ENCODE assay signal across 1 cellular context in genomic region chr17:44775136-44775837, GRCh38.
TF ChIP-seq lines count a peak whose summit lies in the region.

No MANE protein-coding gene starts in this region.

TF ChIP-seq in HepG2, 621 proteins besides CTCF, POLR2A, EP300 and RAD21 (continued from another document):
- TF ChIP-seq ZFP91 (CRISPR knock-in tag; IDR thresholded peaks at IDR 0.05; ENCODE audit: borderline replicate concordance) (peak; percentile 92), MEIS2 (CRISPR knock-in tag; IDR thresholded peaks at IDR 0.05) (peak; percentile 62; the same call in 1 of the 2 replicates), KDM6A (CRISPR knock-in tag; IDR thresholded peaks at IDR 0.05; ENCODE audit: low read depth) (no peak), ZNF24 (IDR thresholded peaks at IDR 0.05) (no peak), RFXAP (CRISPR knock-in tag; IDR thresholded peaks at IDR 0.05; ENCODE audit: borderline replicate concordance) (0 out of 2 replicates have a peak, but pooled peaks have one; percentile 14), SIX1 (CRISPR knock-in tag; IDR thresholded peaks at IDR 0.05; ENCODE audit: borderline replicate concordance) (no peak), ATRX (CRISPR knock-in tag; IDR thresholded peaks at IDR 0.05; ENCODE audit: borderline replicate concordance) (no peak), ZBTB38 (CRISPR knock-in tag; IDR thresholded peaks at IDR 0.05) (no peak), NFIC (IDR thresholded peaks at IDR 0.05; ENCODE audit: low read length) (no peak), KLF9 (CRISPR knock-in tag; IDR thresholded peaks at IDR 0.05; ENCODE audit: low read depth) (no peak), KDM5A (IDR thresholded peaks at IDR 0.05; ENCODE audit: borderline replicate concordance, low read length) (no peak; the same call in 1 of the 2 replicates), HMG20B (CRISPR knock-in tag; conservative IDR thresholded peaks at IDR 0.05) (no peak), RBM39 (IDR thresholded peaks at IDR 0.05; ENCODE audit: low read depth, low read length, poor library complexity, severe bottlenecking) (peak; percentile 79), ARID4A (CRISPR knock-in tag; IDR thresholded peaks at IDR 0.05; ENCODE audit: borderline replicate concordance) (peak; percentile 80), ZNF34 (CRISPR knock-in tag; IDR thresholded peaks at IDR 0.05; ENCODE audit: borderline replicate concordance) (peak; percentile 66; the same call in 1 of the 2 replicates), ZNF274 (CRISPR knock-in tag; IDR thresholded peaks at IDR 0.05) (peak; percentile 67; the same call in 1 of the 2 replicates), ESRRA (CRISPR knock-in tag; IDR thresholded peaks at IDR 0.05; ENCODE audit: low read depth) (peak; percentile 49; the same call in 1 of the 2 replicates), RCOR2 (CRISPR knock-in tag; IDR thresholded peaks at IDR 0.05) (0 out of 2 replicates have a peak, but pooled peaks have one; percentile 3), ZNF460 (CRISPR knock-in tag; IDR thresholded peaks at IDR 0.05; ENCODE audit: borderline replicate concordance) (no peak), SP140L (CRISPR knock-in tag; IDR thresholded peaks at IDR 0.05; ENCODE audit: borderline replicate concordance) (no peak)
- TF ChIP-seq, protein P1, sequence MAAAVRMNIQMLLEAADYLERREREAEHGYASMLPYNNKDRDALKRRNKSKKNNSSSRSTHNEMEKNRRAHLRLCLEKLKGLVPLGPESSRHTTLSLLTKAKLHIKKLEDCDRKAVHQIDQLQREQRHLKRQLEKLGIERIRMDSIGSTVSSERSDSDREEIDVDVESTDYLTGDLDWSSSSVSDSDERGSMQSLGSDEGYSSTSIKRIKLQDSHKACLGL (CRISPR knock-in tag; IDR thresholded peaks at IDR 0.05): peak; percentile 63
